Comparison of ENCODE assay signal across 8 cellular contexts in genomic region chr1:119647734-119648619, GRCh38. TPM values are rescaled to one million over a fixed set of nuclear protein-coding genes. Genes with fewer than 3 reads are reported as not detected.
DNase-seq lines count a peak whose midpoint lies in the region; ATAC-seq and TF ChIP-seq lines count a peak whose summit lies in the region.

Gene ZNF697, minus strand, starts transcription at chr1:119648266. Its CDS starts 22,166 bp downstream, at chr1:119626100.

- TF ChIP-seq POLR2A in GM15510 (IDR thresholded peaks at IDR 0.05; ENCODE audit: borderline replicate concordance, extremely low read depth, insufficient read length) = peak; percentile 61

- H3K9me3 Mint-ChIP-seq in T-helper 2 cell treated with Interferon-gamma antibody and Interleukin-4, amounts not matched to agents 5 μg/mL and 100 μg/mL, for 36 hours = no peaks in the 10 kb centered on the region

- H3K27me3 Mint-ChIP-seq in T-helper 2 cell treated with Interferon-gamma antibody and Interleukin-4, amounts not matched to agents 5 μg/mL and 100 μg/mL, for 36 hours (ENCODE audit: low read depth) = peaks cover 24% of the 10 kb centered on the region

- H3K4me1 Mint-ChIP-seq in T-helper 2 cell treated with Interferon-gamma antibody and Interleukin-4, amounts not matched to agents 5 μg/mL and 100 μg/mL, for 36 hours (ENCODE audit: low read depth) = peaks cover 36% of the 10 kb centered on the region

- ATAC-seq in HG02840 (IDR thresholded peaks at IDR 0.05; ENCODE audit: low FRiP score, unreplicated experiment) = peak; percentile 57

- H3K36me3 Mint-ChIP-seq in T-helper 2 cell treated with Interferon-gamma antibody and Interleukin-4, amounts not matched to agents 5 μg/mL and 100 μg/mL, for 36 hours (ENCODE audit: low read depth) = peaks cover 6% of the 10 kb centered on the region

- H3K27ac ChIP-seq in coronary artery = peak within 1 kb of the TSS; percentile 89 to 98
- peak within 1 kb of the TSS; percentile 80 for H3K27ac ChIP-seq in layer of hippocampus (ENCODE audit: low read depth, low read length)

- TF ChIP-seq CTCF in coronary artery (IDR thresholded peaks at IDR 0.05) = no peak

- H3K27ac Mint-ChIP-seq in T-helper 2 cell treated with Interferon-gamma antibody and Interleukin-4, amounts not matched to agents 5 μg/mL and 100 μg/mL, for 36 hours = no peak within 1 kb of the TSS

- DNase-seq in A172 (ENCODE audit: low spot score) (peak; percentile 95), NCI-H1436 treated with DMSO at 0.1 percent for 48 hours (lab: John Stamatoyannopoulos, UW) (peak; percentile 69), coronary artery (ENCODE audit: low spot score) (peak; percentile 98)
- DNase-seq in T-helper 2 cell treated with Interferon-gamma antibody and Interleukin-4, amounts not matched to agents 5 μg/mL and 100 μg/mL, for 36 hours (ENCODE audit: low spot score) = peak; percentile 72
- DNase-seq in stimulated activated CD4-positive, alpha-beta T cell treated with anti-CD3 and anti-CD28 coated beads, Interleukin-12 subunit alpha, Interleukin-12 subunit beta, amount 100 ng/mL, for 48 hours (ENCODE audit: low read depth in 2 of 3, low spot score in 1 of 3) = peak; percentile 30 to 50 (median 37)

- peak within 1 kb of the TSS; percentile 87 for H3K4me3 Mint-ChIP-seq in T-helper 2 cell treated with Interferon-gamma antibody and Interleukin-4, amounts not matched to agents 5 μg/mL and 100 μg/mL, for 36 hours

- H3K4me3 ChIP-seq in coronary artery = peak within 1 kb of the TSS; percentile 97

- H3K27me3 ChIP-seq in layer of hippocampus (ENCODE audit: control insufficient read depth, insufficient read depth, low read length) = no peaks in the 10 kb centered on the region

RNA-seq across cellular contexts. Expression of gene ZNF697, which starts in this region (rescaled TPM):
- 2.9 and 3.7 TPM in 2 replicates for total RNA-seq in A172 (2014; rRNA removed; shearing (Covaris generic))

Comparison
In these comparisons a context has a peak if more than half of its experiments do, and no peak if none do; other contexts are left out.
1. Peak in every context shown above with its lines: DNase-seq, ATAC-seq, H3K4me3 ChIP-seq and H3K27ac ChIP-seq.
2. DNase-seq: peak in every context shown above with its lines; median percentile 98 in coronary artery; 95 in A172; 72 in T-helper 2 cell treated with Interferon-gamma antibody and Interleukin-4, amounts not matched to agents 5 μg/mL and 100 μg/mL, for 36 hours; 69 in NCI-H1436 treated with DMSO at 0.1 percent for 48 hours; 37 in stimulated activated CD4-positive, alpha-beta T cell treated with anti-CD3 and anti-CD28 coated beads, Interleukin-12 subunit alpha, Interleukin-12 subunit beta, amount 100 ng/mL, for 48 hours.